In genomic region chr16:81424761-81425160, GRCh38 we compare ENCODE assay signal across 11 cellular contexts. TPM values are rescaled to one million over a fixed set of nuclear protein-coding genes. Genes with fewer than 3 reads are reported as not detected.
DNase-seq lines count a peak whose midpoint lies in the region; ATAC-seq and TF ChIP-seq lines count a peak whose summit lies in the region.
"Had no signal": no experiment of that assay in that cellular context is flagged by ENCODE, and none has a peak within 500 bp of the region (broad histone marks: within the 10 kb centered on the region; RNA-seq: fewer than 3 reads in every experiment).

No MANE protein-coding gene starts in this region.

- H3K9me3 Mint-ChIP-seq in immature natural killer cell: peaks cover 0 to 2% (median 0%) of the 10 kb centered on the region in 6 donors

- H3K4me1 ChIP-seq in OCI-LY7 (ENCODE audit: insufficient read depth, low read length, poor library complexity, severe bottlenecking): peaks cover 51% of the 10 kb centered on the region
- H3K4me1 ChIP-seq: ascending aorta had no signal

- peak; percentile 84 for DNase-seq in CD1c-positive myeloid dendritic cell (ENCODE audit: extremely low spot score)
- DNase-seq in OCI-LY7 (ENCODE audit: low spot score): peak; percentile 63
- DNase-seq in immature natural killer cell: no peak
- DNase-seq in head of caudate nucleus: no peak
- DNase-seq: NCI-H446 had no signal

- H3K4me3 ChIP-seq in OCI-LY7 (ENCODE audit: low read depth, low read length, poor library complexity, severe bottlenecking): no peak overlapping the region
- H3K4me3 ChIP-seq: ascending aorta, thoracic aorta had no signal

- H3K4me2 ChIP-seq in OCI-LY7 (ENCODE audit: low read length): peak overlapping the region; percentile 42

- intact Hi-C loops in OCI-LY7 (cut with micrococcal nuclease; ENCODE audit: unreplicated experiment) (no loop called here), head of caudate nucleus (cut with DNase I) (no loop called here)

- H3K79me2 ChIP-seq in OCI-LY7 (ENCODE audit: insufficient read depth, low read depth, low read length): no peaks in the 10 kb centered on the region

- POLR2A ChIA-PET in OCI-LY7 (lab: Charles Lee): interaction anchor here (0.6 to 1.0 kb wide), 6 partner anchors 9 to 326 kb away, joined by 3 to 5 read pairs (median 4); no protein-coding TSS in a partner anchor

- peak overlapping the region in 4 of 6 donors; percentile 18 to 86 (median 64) for H3K27ac Mint-ChIP-seq in immature natural killer cell

- H3K9me3 ChIP-seq in OCI-LY7 (ENCODE audit: low read length): no peaks in the 10 kb centered on the region
- H3K9me3 ChIP-seq: ascending aorta, thoracic aorta had no signal

- peak overlapping the region; percentile 40; the same call in 1 of the 2 replicates for H2AFZ ChIP-seq in OCI-LY7 (ENCODE audit: low read length)

- no peaks in the 10 kb centered on the region for H3K36me3 Mint-ChIP-seq in immature natural killer cell

- ATAC-seq in GM19463 (IDR thresholded peaks at IDR 0.05; ENCODE audit: unreplicated experiment) (peak; percentile 56), HG02840 (IDR thresholded peaks at IDR 0.05; ENCODE audit: low FRiP score, unreplicated experiment) (no peak), GM19324 (IDR thresholded peaks at IDR 0.05; ENCODE audit: low FRiP score, unreplicated experiment) (no peak), HG02623 (IDR thresholded peaks at IDR 0.05; ENCODE audit: unreplicated experiment) (no peak)

- peaks cover 22 to 29% of the 10 kb centered on the region in 2 donors for H3K4me1 Mint-ChIP-seq in immature natural killer cell

- H3K9me2 ChIP-seq in OCI-LY7 (ENCODE audit: insufficient read depth, low read length): no peaks in the 10 kb centered on the region

- no peak overlapping the region for H3K4me3 Mint-ChIP-seq in immature natural killer cell

- H3K27ac ChIP-seq in OCI-LY7 (ENCODE audit: low read depth, low read length, poor library complexity, severe bottlenecking): no peak overlapping the region
- H3K27ac ChIP-seq: ascending aorta, thoracic aorta had no signal

- H3K27me3 Mint-ChIP-seq in immature natural killer cell (ENCODE audit: low read depth in 3 of 3): peaks cover 2 to 5% (median 3%) of the 10 kb centered on the region in 3 donors

- no TSS peak for BruUV-seq in OCI-LY7 (replicated peaks; lab: Mats Ljungman, UMichigan)

- no peaks in the 10 kb centered on the region for H4K20me1 ChIP-seq in OCI-LY7 (ENCODE audit: insufficient read depth, low read length)

- H3K36me3 ChIP-seq in OCI-LY7 (ENCODE audit: insufficient read depth, low read length): no peaks in the 10 kb centered on the region
- H3K36me3 ChIP-seq: ascending aorta, thoracic aorta had no signal

- TF ChIP-seq CTCF in OCI-LY7 (conservative IDR thresholded peaks at IDR 0.05; ENCODE audit: low read length): no peak

- CTCF ChIA-PET in OCI-LY7 (lab: Charles Lee; ENCODE audit: unreplicated experiment): no interaction called here

RNA-seq across cellular contexts. Expression of gene CMIP, which starts 19.8 kb away (rescaled TPM):
- total RNA-seq in OCI-LY7 (2014; rRNA removed; shearing (Covaris generic)): 15.4 and 22.6 TPM in 2 replicates
- 67.5 and 70.3 TPM in 2 replicates for total RNA-seq in OCI-LY7 (2022)
- 1 to 10 TPM in 1 of 3 donors, under 1 TPM in 1, not detected in 1; 0.53 to 1.7 TPM for polyA plus RNA-seq in immature natural killer cell

Comparison
In these comparisons a context has a peak if more than half of its experiments do, and no peak if none do; other contexts are left out.
1. DNase-seq: peak in CD1c-positive myeloid dendritic cell (single experiment) and OCI-LY7 (single experiment); none in immature natural killer cell (0 of 3) and head of caudate nucleus (0 of 42).